12 cellular contexts compared by ENCODE assay signal in genomic region chr4:76624271-76624681, GRCh38.
DNase-seq lines count a peak whose midpoint lies in the region; ATAC-seq and TF ChIP-seq lines count a peak whose summit lies in the region.
"Had no signal": no experiment of that assay in that cellular context is flagged by ENCODE, and none has a peak within 500 bp of the region (broad histone marks: within the 10 kb centered on the region; RNA-seq: fewer than 3 reads in every experiment).

No MANE protein-coding gene starts in this region.

- peak overlapping the region; percentile 42 for H3K4me2 ChIP-seq in trophoblast cell (ENCODE audit: low read length)

- no TSS peak for BruUV-seq in Calu3 (replicated peaks; lab: Mats Ljungman, UMichigan)

- peak overlapping the region; percentile 75 for H3K9ac ChIP-seq in adipocyte (ENCODE audit: low read length)
- H3K9ac ChIP-seq in trophoblast cell (ENCODE audit: low read length): no peak overlapping the region

- H3K27ac Mint-ChIP-seq in Calu3 (ENCODE audit: unreplicated experiment): peak overlapping the region; percentile 72
- no peak overlapping the region for H3K27ac Mint-ChIP-seq in activated naive CD8-positive, alpha-beta T cell treated with anti-CD3 and anti-CD28 coated beads, Interleukin-2, amount 50 U/mL, for 24 hours
- H3K27ac Mint-ChIP-seq: activated T-helper 1 cell treated with anti-CD3 and anti-CD28 coated beads, Interleukin-12 subunit alpha, Interleukin-12 subunit beta, Interleukin-2, Interleukin-4 antibody, amounts not matched to agents 30 ng/mL and 10 ng/mL and 1 ng/mL, durations not matched to agents 14 hours and 24 hours and 36 hours; naive thymus-derived CD4-positive, alpha-beta T cell had no signal

- no peak overlapping the region for H4K8ac ChIP-seq in trophoblast cell (ENCODE audit: low read depth, low read length)

- H3K4ac ChIP-seq in trophoblast cell (ENCODE audit: low read depth, low read length): no peak overlapping the region

- peak overlapping the region; percentile 95 for H2BK120ac ChIP-seq in trophoblast cell (ENCODE audit: insufficient read depth, low read length, poor library complexity)

- CTCF ChIA-PET in Calu3 (lab: Charles Lee): no interaction called here

- peak overlapping the region; percentile 4 to 75 (median 56) for H3K27ac ChIP-seq in heart left ventricle
- peak overlapping the region; percentile 99 for H3K27ac ChIP-seq in trophoblast cell (ENCODE audit: low read depth, low read length)

- H3K4me3 ChIP-seq in adipocyte (ENCODE audit: low read length): peak overlapping the region; percentile 72
- H3K4me3 ChIP-seq in heart left ventricle: peak overlapping the region in 2 of 12 donors; percentile 30 to 40
- H3K4me3 ChIP-seq in trophoblast cell (ENCODE audit: low read depth, low read length): no peak overlapping the region

- no peak overlapping the region for H2BK12ac ChIP-seq in trophoblast cell (ENCODE audit: low read length)

- H3K79me1 ChIP-seq in trophoblast cell (ENCODE audit: low read length): peaks cover 16% of the 10 kb centered on the region

- H3K14ac ChIP-seq in trophoblast cell (ENCODE audit: low read length): no peak overlapping the region

- no peak overlapping the region for H2AFZ ChIP-seq in trophoblast cell (ENCODE audit: insufficient read depth, low read length, poor library complexity)

- TF ChIP-seq CTCF in Calu3 (IDR thresholded peaks at IDR 0.05; ENCODE audit: unreplicated experiment) (no peak), heart left ventricle (IDR thresholded peaks at IDR 0.05) (no peak)

- peak; percentile 76 to 88 (median 82) for ATAC-seq in heart left ventricle
- no peak for ATAC-seq in activated CD4-positive, CD25-positive, alpha-beta regulatory T cell treated with anti-CD3 and anti-CD28 coated beads, Interleukin-2, amount 50 U/mL, for 24 hours
- ATAC-seq in activated naive CD8-positive, alpha-beta T cell treated with anti-CD3 and anti-CD28 coated beads, Interleukin-2, amount 50 U/mL, for 24 hours: no peak
- ATAC-seq: naive thymus-derived CD4-positive, alpha-beta T cell had no signal

- H3K4me3 Mint-ChIP-seq in Calu3 (ENCODE audit: low read depth, unreplicated experiment): peak overlapping the region; percentile 46
- H3K4me3 Mint-ChIP-seq in activated naive CD8-positive, alpha-beta T cell treated with anti-CD3 and anti-CD28 coated beads, Interleukin-2, amount 50 U/mL, for 24 hours: no peak overlapping the region
- H3K4me3 Mint-ChIP-seq: activated T-helper 1 cell treated with anti-CD3 and anti-CD28 coated beads, Interleukin-12 subunit alpha, Interleukin-12 subunit beta, Interleukin-2, Interleukin-4 antibody, amounts not matched to agents 30 ng/mL and 10 ng/mL and 1 ng/mL, durations not matched to agents 14 hours and 24 hours and 36 hours; naive thymus-derived CD4-positive, alpha-beta T cell had no signal

- H3K4me1 Mint-ChIP-seq in Calu3 (ENCODE audit: low read depth, unreplicated experiment): peaks cover 75% of the 10 kb centered on the region
- H3K4me1 Mint-ChIP-seq in activated naive CD8-positive, alpha-beta T cell treated with anti-CD3 and anti-CD28 coated beads, Interleukin-2, amount 50 U/mL, for 24 hours: no peaks in the 10 kb centered on the region

- no peak overlapping the region for H3K23ac ChIP-seq in trophoblast cell (ENCODE audit: low read length)

- H2AK5ac ChIP-seq in trophoblast cell (ENCODE audit: low read length): no peak overlapping the region

- peak overlapping the region; percentile 89 for H2BK5ac ChIP-seq in trophoblast cell (ENCODE audit: low read depth, low read length, poor library complexity)

- no peaks in the 10 kb centered on the region for H3K9me3 Mint-ChIP-seq in Calu3 (ENCODE audit: low read depth, unreplicated experiment)
- no peaks in the 10 kb centered on the region for H3K9me3 Mint-ChIP-seq in activated naive CD8-positive, alpha-beta T cell treated with anti-CD3 and anti-CD28 coated beads, Interleukin-2, amount 50 U/mL, for 24 hours
- H3K9me3 Mint-ChIP-seq: activated T-helper 1 cell treated with anti-CD3 and anti-CD28 coated beads, Interleukin-12 subunit alpha, Interleukin-12 subunit beta, Interleukin-2, Interleukin-4 antibody, amounts not matched to agents 30 ng/mL and 10 ng/mL and 1 ng/mL, durations not matched to agents 14 hours and 24 hours and 36 hours had no signal

- H3K9me3 ChIP-seq in adipocyte (ENCODE audit: control insufficient read depth, low read length): no peaks in the 10 kb centered on the region
- no peaks in the 10 kb centered on the region for H3K9me3 ChIP-seq in heart left ventricle
- no peaks in the 10 kb centered on the region for H3K9me3 ChIP-seq in trophoblast cell (ENCODE audit: insufficient read depth, low read depth, low read length)

- H3K27me3 Mint-ChIP-seq in Calu3 (ENCODE audit: unreplicated experiment): no peaks in the 10 kb centered on the region
- H3K27me3 Mint-ChIP-seq in activated naive CD8-positive, alpha-beta T cell treated with anti-CD3 and anti-CD28 coated beads, Interleukin-2, amount 50 U/mL, for 24 hours: peaks cover 11% of the 10 kb centered on the region

- H3K36me3 Mint-ChIP-seq in Calu3 (ENCODE audit: insufficient read depth, unreplicated experiment): peaks cover 23% of the 10 kb centered on the region
- H3K36me3 Mint-ChIP-seq in activated naive CD8-positive, alpha-beta T cell treated with anti-CD3 and anti-CD28 coated beads, Interleukin-2, amount 50 U/mL, for 24 hours (ENCODE audit: low read depth): no peaks in the 10 kb centered on the region
- H3K36me3 Mint-ChIP-seq: naive thymus-derived CD4-positive, alpha-beta T cell had no signal

- peak; percentile 15 for DNase-seq in Calu3
- DNase-seq in adipocyte (ENCODE audit: low read depth): peak; percentile 91
- DNase-seq in heart left ventricle: peak in 4 of 5 donors; percentile 31 to 45 (median 36)
- DNase-seq in trophoblast cell: peak; percentile 93 to 98
- DNase-seq in activated gamma-delta T cell (lab: John Stamatoyannopoulos, UW): no peak
- DNase-seq in germinal center (ENCODE audit: low spot score): no peak
- DNase-seq in activated naive CD8-positive, alpha-beta T cell treated with anti-CD3 and anti-CD28 coated beads, Interleukin-2, amount 50 U/mL, for 24 hours: no peak
- DNase-seq: GF-D8; naive thymus-derived CD4-positive, alpha-beta T cell; NCI-H774 had no signal

- H4K91ac ChIP-seq in trophoblast cell (ENCODE audit: low read depth, low read length): peak overlapping the region; percentile 88

- H3K27me3 ChIP-seq in adipocyte (replicated peaks; ENCODE audit: control insufficient read depth, insufficient read depth, low read length): no peaks in the 10 kb centered on the region
- no peaks in the 10 kb centered on the region for H3K27me3 ChIP-seq in heart left ventricle
- H3K27me3 ChIP-seq in trophoblast cell (ENCODE audit: insufficient read depth, low read length): no peaks in the 10 kb centered on the region

- 13 to 20% (median 18%) methylated on average over 7 of the region's 7 CpGs for WGBS in heart left ventricle, 4 donors
- WGBS in trophoblast cell (ENCODE audit: extremely low coverage, insufficient coverage, insufficient read length): no CpG with 5 or more reads among the region's 7 CpGs

- H3K18ac ChIP-seq in trophoblast cell (ENCODE audit: low read length): no peak overlapping the region

- H3K36me3 ChIP-seq in adipocyte (ENCODE audit: control insufficient read depth, insufficient read depth, low read length, severe bottlenecking): no peaks in the 10 kb centered on the region
- H3K36me3 ChIP-seq in heart left ventricle: no peaks in the 10 kb centered on the region
- peaks cover 0 to 2% of the 10 kb centered on the region in 2 experiments for H3K36me3 ChIP-seq in trophoblast cell (ENCODE audit: control insufficient read depth in 1 of 2, insufficient read depth in 2 of 2, low read length in 2 of 2)

- intact Hi-C loops in Calu3 (cut with micrococcal nuclease; ENCODE audit: unreplicated experiment): loop anchor here (5.0 kb wide), 1 partner anchor 68 kb away; no protein-coding TSS in a partner anchor
- intact Hi-C loops in heart left ventricle (cut with DNase I): no loop called here

- TF ChIP-seq POLR2A in heart left ventricle (IDR thresholded peaks at IDR 0.05): no peak

- H3K79me2 ChIP-seq in trophoblast cell (ENCODE audit: control insufficient read depth, insufficient read depth, low read length, poor library complexity): no peaks in the 10 kb centered on the region

- H3K4me1 ChIP-seq in adipocyte (ENCODE audit: control insufficient read depth, insufficient read depth, low read length) (peaks cover 22% of the 10 kb centered on the region), heart left ventricle (peaks cover 0 to 46% (median 19%) of the 10 kb centered on the region in 12 donors), trophoblast cell (ENCODE audit: control insufficient read depth in 1 of 2, insufficient read depth in 2 of 2, low read length in 2 of 2) (peaks cover 2 to 23% of the 10 kb centered on the region in 2 experiments)

- H4K12ac ChIP-seq in trophoblast cell (ENCODE audit: low read depth, low read length): no peak overlapping the region

Comparison
In these comparisons a context has a peak if more than half of its experiments do, and no peak if none do; other contexts are left out.
1. DNase-seq: peak in Calu3 (single experiment), adipocyte (single experiment), heart left ventricle (4 of 5) and trophoblast cell (2 of 2); none in activated gamma-delta T cell (single experiment), germinal center (single experiment) and activated naive CD8-positive, alpha-beta T cell treated with anti-CD3 and anti-CD28 coated beads, Interleukin-2, amount 50 U/mL, for 24 hours (single experiment).
2. ATAC-seq: peak in heart left ventricle (4 of 4); none in activated CD4-positive, CD25-positive, alpha-beta regulatory T cell treated with anti-CD3 and anti-CD28 coated beads, Interleukin-2, amount 50 U/mL, for 24 hours (0 of 2) and activated naive CD8-positive, alpha-beta T cell treated with anti-CD3 and anti-CD28 coated beads, Interleukin-2, amount 50 U/mL, for 24 hours (single experiment).